Comparison of ENCODE assay signal across 12 cellular contexts in the genomic region with DNA sequence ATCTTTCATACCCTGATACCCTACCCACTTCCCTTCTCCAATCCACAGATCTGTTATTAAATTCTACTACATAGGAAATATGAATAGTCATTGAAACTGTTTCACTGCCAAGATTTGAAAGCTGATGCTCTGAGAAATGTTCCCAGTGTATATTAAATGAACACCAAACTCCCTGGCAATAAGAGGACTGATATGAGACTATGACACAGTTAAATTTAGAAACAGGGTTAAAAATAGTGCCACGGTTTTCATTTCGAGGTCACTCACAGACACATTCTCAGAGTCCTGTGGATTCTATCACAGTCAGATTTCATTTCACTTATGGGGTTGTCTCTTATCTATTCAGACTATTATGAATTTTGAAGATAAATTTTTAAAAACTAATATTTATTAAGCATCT. TPM values are rescaled to one million over a fixed set of nuclear protein-coding genes. Genes with fewer than 3 reads are reported as not detected.
A peak's percentile ranks its signal among the peaks of the same experiment; 100 is the strongest.
DNase-seq lines count a peak whose midpoint lies in the region; ATAC-seq and TF ChIP-seq lines count a peak whose summit lies in the region.
"Had no signal": no experiment of that assay in that cellular context is flagged by ENCODE, and none has a peak within 500 bp of the region (broad histone marks: within the 10 kb centered on the region; RNA-seq: fewer than 3 reads in every experiment).

No MANE protein-coding gene starts in this region.

- TF ChIP-seq POLR2A in esophagus squamous epithelium (IDR thresholded peaks at IDR 0.05): no peak

- H3K27ac ChIP-seq in BLaER1 treated with 17β-estradiol and CSF1 and Interleukin-3, amounts not matched to agents 10 nM and 100 nM: no peak overlapping the region
- no peak overlapping the region for H3K27ac ChIP-seq in esophagus squamous epithelium
- H3K27ac ChIP-seq: ascending aorta, neural progenitor cell had no signal

- ATAC-seq in GM19351 (IDR thresholded peaks at IDR 0.05; ENCODE audit: unreplicated experiment): peak; percentile 80
- peak; percentile 80 for ATAC-seq in HG02852 (IDR thresholded peaks at IDR 0.05; ENCODE audit: unreplicated experiment)
- peak; percentile 79 for ATAC-seq in HG03571 (IDR thresholded peaks at IDR 0.05; ENCODE audit: unreplicated experiment)

- H3K4me3 Mint-ChIP-seq in activated T-helper 1 cell treated with anti-CD3 and anti-CD28 coated beads, Interleukin-12 subunit alpha, Interleukin-12 subunit beta, Interleukin-2, Interleukin-4 antibody, amounts not matched to agents 30 ng/mL and 10 ng/mL and 1 ng/mL, durations not matched to agents 14 hours and 24 hours and 36 hours: no peak overlapping the region
- H3K4me3 Mint-ChIP-seq in activated T-helper 2 cell treated with anti-CD3 and anti-CD28 coated beads, Interferon-gamma antibody, Interleukin-2, Interleukin-4, amounts not matched to agents 10 μg/mL and 5 μg/mL and 100 μg/mL, durations not matched to agents 14 hours and 24 hours and 36 hours (ENCODE audit: low read depth): no peak overlapping the region
- H3K4me3 Mint-ChIP-seq: neural progenitor cell had no signal

- no peak overlapping the region for H3K9ac ChIP-seq in BLaER1 treated with 17β-estradiol and CSF1 and Interleukin-3, amounts not matched to agents 10 nM and 100 nM
- H3K9ac ChIP-seq: neural progenitor cell had no signal

- no peaks in the 10 kb centered on the region for H3K4me1 Mint-ChIP-seq in activated T-helper 1 cell treated with anti-CD3 and anti-CD28 coated beads, Interleukin-12 subunit alpha, Interleukin-12 subunit beta, Interleukin-2, Interleukin-4 antibody, amounts not matched to agents 30 ng/mL and 10 ng/mL and 1 ng/mL, durations not matched to agents 14 hours and 24 hours and 36 hours (ENCODE audit: low read depth)
- no peaks in the 10 kb centered on the region for H3K4me1 Mint-ChIP-seq in activated T-helper 2 cell treated with anti-CD3 and anti-CD28 coated beads, Interferon-gamma antibody, Interleukin-2, Interleukin-4, amounts not matched to agents 10 μg/mL and 5 μg/mL and 100 μg/mL, durations not matched to agents 14 hours and 24 hours and 36 hours (ENCODE audit: low read depth)

- peaks cover 3 to 17% (median 11%) of the 10 kb centered on the region in 10 experiments; a peak in 14 of 20 replicates for H3K4me1 ChIP-seq in BLaER1 treated with 17β-estradiol and CSF1 and Interleukin-3, amounts not matched to agents 10 nM and 100 nM
- no peaks in the 10 kb centered on the region for H3K4me1 ChIP-seq in esophagus squamous epithelium
- H3K4me1 ChIP-seq: ascending aorta had no signal

- DNase-seq in esophagus squamous epithelium (lab: John Stamatoyannopoulos, UW) (no peak), NCI-H146 treated with DMSO at 0.1 percent for 48 hours (lab: John Stamatoyannopoulos, UW; ENCODE audit: unreplicated experiment) (no peak)
- no peak for DNase-seq in activated T-helper 1 cell treated with anti-CD3 and anti-CD28 coated beads, Interleukin-12 subunit alpha, Interleukin-12 subunit beta, Interleukin-2, Interleukin-4 antibody, amounts not matched to agents 30 ng/mL and 10 ng/mL and 1 ng/mL, durations not matched to agents 14 hours and 24 hours and 36 hours (ENCODE audit: low spot score)
- no peak for DNase-seq in activated T-helper 2 cell treated with anti-CD3 and anti-CD28 coated beads, Interferon-gamma antibody, Interleukin-2, Interleukin-4, amounts not matched to agents 10 μg/mL and 5 μg/mL and 100 μg/mL, durations not matched to agents 14 hours and 24 hours and 36 hours (ENCODE audit: low spot score)
- DNase-seq: activated CD8-positive, alpha-beta memory T cell treated with anti-CD3 and anti-CD28 coated beads for 24 hours; NCI-H82 had no signal

- intact Hi-C loops in esophagus squamous epithelium (cut with DNase I): no loop called here
- intact Hi-C loops in activated T-helper 1 cell treated with anti-CD3 and anti-CD28 coated beads, Interleukin-12 subunit alpha, Interleukin-12 subunit beta, Interleukin-2, Interleukin-4 antibody, amounts not matched to agents 30 ng/mL and 10 ng/mL and 1 ng/mL, durations not matched to agents 14 hours and 24 hours and 36 hours (cut with micrococcal nuclease): no loop called here
- intact Hi-C loops in activated T-helper 2 cell treated with anti-CD3 and anti-CD28 coated beads, Interferon-gamma antibody, Interleukin-2, Interleukin-4, amounts not matched to agents 10 μg/mL and 5 μg/mL and 100 μg/mL, durations not matched to agents 14 hours and 24 hours and 36 hours (cut with micrococcal nuclease): no loop called here

- no peaks in the 10 kb centered on the region for H4K20me1 ChIP-seq in BLaER1 treated with 17β-estradiol and CSF1 and Interleukin-3, amounts not matched to agents 10 nM and 100 nM

- H3K27ac Mint-ChIP-seq in activated T-helper 1 cell treated with anti-CD3 and anti-CD28 coated beads, Interleukin-12 subunit alpha, Interleukin-12 subunit beta, Interleukin-2, Interleukin-4 antibody, amounts not matched to agents 30 ng/mL and 10 ng/mL and 1 ng/mL, durations not matched to agents 14 hours and 24 hours and 36 hours: no peak overlapping the region
- H3K27ac Mint-ChIP-seq in activated T-helper 2 cell treated with anti-CD3 and anti-CD28 coated beads, Interferon-gamma antibody, Interleukin-2, Interleukin-4, amounts not matched to agents 10 μg/mL and 5 μg/mL and 100 μg/mL, durations not matched to agents 14 hours and 24 hours and 36 hours: no peak overlapping the region
- H3K27ac Mint-ChIP-seq: neural progenitor cell had no signal

- 47 to 58% methylated on average over 2 of the region's 2 CpGs for WGBS in esophagus squamous epithelium, 2 donors

- H3K9me3 ChIP-seq in BLaER1 treated with 17β-estradiol and CSF1 and Interleukin-3, amounts not matched to agents 10 nM and 100 nM (replicated peaks in 1 of 11): peaks cover 0 to 1% (median 0%) of the 10 kb centered on the region in 11 experiments; a peak in 1 of 22 replicates
- H3K9me3 ChIP-seq in esophagus squamous epithelium: no peaks in the 10 kb centered on the region
- H3K9me3 ChIP-seq: ascending aorta had no signal

- H3K27me3 ChIP-seq in BLaER1 treated with 17β-estradiol and CSF1 and Interleukin-3, amounts not matched to agents 10 nM and 100 nM: no peaks in the 10 kb centered on the region
- H3K27me3 ChIP-seq in esophagus squamous epithelium: no peaks in the 10 kb centered on the region
- H3K27me3 ChIP-seq: ascending aorta, neural progenitor cell had no signal

- H3K36me3 ChIP-seq in BLaER1 treated with 17β-estradiol and CSF1 and Interleukin-3, amounts not matched to agents 10 nM and 100 nM: no peaks in the 10 kb centered on the region
- no peaks in the 10 kb centered on the region for H3K36me3 ChIP-seq in esophagus squamous epithelium
- H3K36me3 ChIP-seq: ascending aorta, neural progenitor cell had no signal

- H3K27me3 Mint-ChIP-seq in activated T-helper 1 cell treated with anti-CD3 and anti-CD28 coated beads, Interleukin-12 subunit alpha, Interleukin-12 subunit beta, Interleukin-2, Interleukin-4 antibody, amounts not matched to agents 30 ng/mL and 10 ng/mL and 1 ng/mL, durations not matched to agents 14 hours and 24 hours and 36 hours (ENCODE audit: insufficient read depth): peaks cover 2% of the 10 kb centered on the region
- H3K27me3 Mint-ChIP-seq in activated T-helper 2 cell treated with anti-CD3 and anti-CD28 coated beads, Interferon-gamma antibody, Interleukin-2, Interleukin-4, amounts not matched to agents 10 μg/mL and 5 μg/mL and 100 μg/mL, durations not matched to agents 14 hours and 24 hours and 36 hours (ENCODE audit: low read depth): peaks cover 4% of the 10 kb centered on the region

- H3K9me3 Mint-ChIP-seq in activated T-helper 1 cell treated with anti-CD3 and anti-CD28 coated beads, Interleukin-12 subunit alpha, Interleukin-12 subunit beta, Interleukin-2, Interleukin-4 antibody, amounts not matched to agents 30 ng/mL and 10 ng/mL and 1 ng/mL, durations not matched to agents 14 hours and 24 hours and 36 hours: no peaks in the 10 kb centered on the region
- H3K9me3 Mint-ChIP-seq in activated T-helper 2 cell treated with anti-CD3 and anti-CD28 coated beads, Interferon-gamma antibody, Interleukin-2, Interleukin-4, amounts not matched to agents 10 μg/mL and 5 μg/mL and 100 μg/mL, durations not matched to agents 14 hours and 24 hours and 36 hours: no peaks in the 10 kb centered on the region

- peak overlapping the region in 7 of 11 experiments; percentile 4 to 38 (median 16); a peak in 6 of 22 replicates for H3K4me2 ChIP-seq in BLaER1 treated with 17β-estradiol and CSF1 and Interleukin-3, amounts not matched to agents 10 nM and 100 nM
- H3K4me2 ChIP-seq: neural progenitor cell had no signal

- no peak overlapping the region for H3K4me3 ChIP-seq in BLaER1 treated with 17β-estradiol and CSF1 and Interleukin-3, amounts not matched to agents 10 nM and 100 nM
- no peak overlapping the region for H3K4me3 ChIP-seq in esophagus squamous epithelium
- H3K4me3 ChIP-seq: ascending aorta, neural progenitor cell had no signal

- H3K36me3 Mint-ChIP-seq in activated T-helper 1 cell treated with anti-CD3 and anti-CD28 coated beads, Interleukin-12 subunit alpha, Interleukin-12 subunit beta, Interleukin-2, Interleukin-4 antibody, amounts not matched to agents 30 ng/mL and 10 ng/mL and 1 ng/mL, durations not matched to agents 14 hours and 24 hours and 36 hours (ENCODE audit: low read depth): no peaks in the 10 kb centered on the region
- H3K36me3 Mint-ChIP-seq in activated T-helper 2 cell treated with anti-CD3 and anti-CD28 coated beads, Interferon-gamma antibody, Interleukin-2, Interleukin-4, amounts not matched to agents 10 μg/mL and 5 μg/mL and 100 μg/mL, durations not matched to agents 14 hours and 24 hours and 36 hours (ENCODE audit: low read depth): no peaks in the 10 kb centered on the region
- H3K36me3 Mint-ChIP-seq: neural progenitor cell had no signal

- TF ChIP-seq CTCF in esophagus squamous epithelium (IDR thresholded peaks at IDR 0.05): no peak

RNA-seq across cellular contexts. Expression of a gene that starts 27.2 kb away (rescaled TPM):
- 10 to 100 TPM; 19.2 to 37.2 (median 29.7) TPM for total RNA-seq in esophagus squamous epithelium
- 24.6 and 25.7 TPM in 2 replicates for total RNA-seq in activated T-helper 1 cell treated with anti-CD3 and anti-CD28 coated beads, Interleukin-12 subunit alpha, Interleukin-12 subunit beta, Interleukin-2, Interleukin-4 antibody, amounts not matched to agents 30 ng/mL and 10 ng/mL and 1 ng/mL, durations not matched to agents 14 hours and 24 hours and 36 hours
- 55.1 and 59.1 TPM in 2 replicates for total RNA-seq in activated T-helper 2 cell treated with anti-CD3 and anti-CD28 coated beads, Interferon-gamma antibody, Interleukin-2, Interleukin-4, amounts not matched to agents 10 μg/mL and 5 μg/mL and 100 μg/mL, durations not matched to agents 14 hours and 24 hours and 36 hours
